ENCODE assay signal across 1 cellular context in genomic region chr22:19986410-19987341, GRCh38.
TF ChIP-seq lines count a peak whose summit lies in the region.

No MANE protein-coding gene starts in this region.

TF ChIP-seq in HepG2, 621 proteins besides CTCF, POLR2A, EP300 and RAD21 (continued from another document):
- TF ChIP-seq SPEN (CRISPR knock-in tag; IDR thresholded peaks at IDR 0.05; ENCODE audit: low read depth) = peak; percentile 38; the same call in 1 of the 2 replicates
- no peak for TF ChIP-seq ZNF678 (CRISPR knock-in tag; IDR thresholded peaks at IDR 0.05)
- TF ChIP-seq DPF2 (CRISPR knock-in tag; IDR thresholded peaks at IDR 0.05; ENCODE audit: borderline replicate concordance, low read depth) = no peak
- TF ChIP-seq ASH2L (IDR thresholded peaks at IDR 0.05; ENCODE audit: insufficient read length, low read depth, low read length) = peak; percentile 11
